In the genomic region with DNA sequence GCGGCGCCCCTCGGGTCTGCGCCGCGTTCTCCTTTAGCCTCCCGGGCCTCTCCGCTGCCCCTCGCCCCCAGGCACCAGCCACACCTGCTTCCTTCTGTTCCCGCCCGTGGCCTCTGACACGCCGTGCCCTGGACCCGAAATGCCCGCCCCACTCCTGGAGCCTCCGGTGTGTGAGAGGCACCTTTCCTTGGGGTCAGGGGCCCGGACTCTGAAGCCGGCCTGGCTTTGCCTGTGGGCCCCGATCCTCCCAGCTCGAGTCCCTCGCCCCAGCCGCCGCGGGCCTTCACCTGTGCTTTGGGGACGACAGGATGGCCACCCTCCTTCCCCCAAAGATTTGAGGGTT, we compare ENCODE assay signal across 9 cellular contexts. TPM values are rescaled to one million over a fixed set of nuclear protein-coding genes. Genes with fewer than 3 reads are reported as not detected.
DNase-seq lines count a peak whose midpoint lies in the region; ATAC-seq and TF ChIP-seq lines count a peak whose summit lies in the region.
"Had no signal": no experiment of that assay in that cellular context is flagged by ENCODE, and none has a peak within 500 bp of the region (broad histone marks: within the 10 kb centered on the region; RNA-seq: fewer than 3 reads in every experiment).

No MANE protein-coding gene starts in this region.

- CTCF ChIA-PET in activated naive CD4-positive, alpha-beta T cell treated with anti-CD3 and anti-CD28 coated beads for 36 hours (lab: Charles Lee) = no interaction called here
- CTCF ChIA-PET in PC-3 (lab: Charles Lee) = no interaction called here

- no peaks in the 10 kb centered on the region for H4K20me1 ChIP-seq in PC-3 (ENCODE audit: low read length)

- H3K4me3 ChIP-seq in PC-3 (ENCODE audit: low read length) (peak overlapping the region; percentile 90), endocrine pancreas (ENCODE audit: control insufficient read depth, insufficient read depth, low read length) (no peak overlapping the region)

- H3K27me3 ChIP-seq in PC-3 (ENCODE audit: low read length) = no peaks in the 10 kb centered on the region
- no peaks in the 10 kb centered on the region for H3K27me3 ChIP-seq in endocrine pancreas (ENCODE audit: control insufficient read depth, insufficient read depth, low read length)

- no peaks in the 10 kb centered on the region for H3K36me3 Mint-ChIP-seq in activated naive CD4-positive, alpha-beta T cell treated with anti-CD3 and anti-CD28 coated beads for 36 hours (ENCODE audit: low read depth)
- H3K36me3 Mint-ChIP-seq in natural killer cell treated with Interleukin-12 subunit alpha and Interleukin-12 subunit beta and Interleukin-15 and Interleukin-18, amount 100 ng/mL, for 72 hours = no peaks in the 10 kb centered on the region

- peak overlapping the region; percentile 73 for H2AFZ ChIP-seq in PC-3 (ENCODE audit: low read length)

- H3K4me1 ChIP-seq in PC-3 (ENCODE audit: insufficient read depth, low read length) (peaks cover 15% of the 10 kb centered on the region), endocrine pancreas (ENCODE audit: control insufficient read depth, insufficient read depth, low read length) (no peaks in the 10 kb centered on the region)

- H3K4me2 ChIP-seq in PC-3 (ENCODE audit: low read length) = peak overlapping the region; percentile 95

- H3K4me3 Mint-ChIP-seq in activated naive CD4-positive, alpha-beta T cell treated with anti-CD3 and anti-CD28 coated beads for 36 hours = peak overlapping the region; percentile 80
- peak overlapping the region; percentile 89 for H3K4me3 Mint-ChIP-seq in natural killer cell treated with Interleukin-12 subunit alpha and Interleukin-12 subunit beta and Interleukin-15 and Interleukin-18, amount 100 ng/mL, for 72 hours

- intact Hi-C loops in activated naive CD4-positive, alpha-beta T cell treated with anti-CD3 and anti-CD28 coated beads for 36 hours (cut with micrococcal nuclease) = loop anchor here (1.0 kb wide), 2 partner anchors 46 to 215 kb away; a partner anchor contains a TSS
- intact Hi-C loops in PC-3 (cut with micrococcal nuclease) = loop anchor here (5.0 kb wide), 1 partner anchor 103 kb away; no protein-coding TSS in a partner anchor

- peaks cover 25% of the 10 kb centered on the region for H3K79me2 ChIP-seq in PC-3 (ENCODE audit: low read length)

- no peaks in the 10 kb centered on the region for H3F3A ChIP-seq in PC-3 (ENCODE audit: low read length, unreplicated experiment)

- TF ChIP-seq CTCF in PC-3 (conservative IDR thresholded peaks at IDR 0.05; ENCODE audit: low read depth, low read length) = no peak

- H3K36me3 ChIP-seq in PC-3 (ENCODE audit: low read depth, low read length) (no peaks in the 10 kb centered on the region), endocrine pancreas (ENCODE audit: control insufficient read depth, insufficient read depth, low read length) (no peaks in the 10 kb centered on the region)

- H3K27ac Mint-ChIP-seq in activated naive CD4-positive, alpha-beta T cell treated with anti-CD3 and anti-CD28 coated beads for 36 hours = peak overlapping the region; percentile 41
- H3K27ac Mint-ChIP-seq in natural killer cell treated with Interleukin-12 subunit alpha and Interleukin-12 subunit beta and Interleukin-15 and Interleukin-18, amount 100 ng/mL, for 72 hours = peak overlapping the region; percentile 84 to 91

- POLR2A ChIA-PET in PC-3 (lab: Charles Lee; ENCODE audit: unreplicated experiment) = interaction anchor here (0.6 kb wide), 2 partner anchors 10 to 17 kb away, joined by 3 to 15 read pairs; a partner anchor contains a TSS

- DNase-seq in activated naive CD4-positive, alpha-beta T cell treated with anti-CD3 and anti-CD28 coated beads for 36 hours = peak; percentile 25
- DNase-seq in activated naive CD4-positive, alpha-beta T cell (lab: John Stamatoyannopoulos, UW) = no peak
- DNase-seq in PC-3 (no peak), NCI-H2107 treated with DMSO at 0.1 percent for 48 hours (lab: John Stamatoyannopoulos, UW; ENCODE audit: unreplicated experiment) (no peak), GDM1 (lab: John Stamatoyannopoulos, UW) (no peak)
- DNase-seq in natural killer cell treated with Interleukin-12 subunit alpha and Interleukin-12 subunit beta and Interleukin-15 and Interleukin-18, amount 100 ng/mL, for 72 hours (ENCODE audit: low spot score) = no peak

- H3K27ac ChIP-seq in PC-3 (ENCODE audit: low read length) = no peak overlapping the region

- ATAC-seq in PC-3 (peak; percentile 5), HG02870 (IDR thresholded peaks at IDR 0.05; ENCODE audit: unreplicated experiment) (no peak)
- ATAC-seq in natural killer cell treated with Interleukin-12 subunit alpha and Interleukin-12 subunit beta and Interleukin-15 and Interleukin-18, amount 100 ng/mL, for 72 hours = peak in 1 of 2 donors; percentile 4

- H3K9me3 ChIP-seq in PC-3 (ENCODE audit: low read length) (no peaks in the 10 kb centered on the region), endocrine pancreas (ENCODE audit: control insufficient read depth, low read length) (no peaks in the 10 kb centered on the region)

- no peaks in the 10 kb centered on the region for H3K27me3 Mint-ChIP-seq in activated naive CD4-positive, alpha-beta T cell treated with anti-CD3 and anti-CD28 coated beads for 36 hours (ENCODE audit: low read depth)
- no peaks in the 10 kb centered on the region for H3K27me3 Mint-ChIP-seq in natural killer cell treated with Interleukin-12 subunit alpha and Interleukin-12 subunit beta and Interleukin-15 and Interleukin-18, amount 100 ng/mL, for 72 hours

- no peaks in the 10 kb centered on the region for H3K9me2 ChIP-seq in PC-3 (replicated peaks; ENCODE audit: low read length)

- BruUV-seq in PC-3 (replicated peaks; lab: Mats Ljungman, UMichigan) = no TSS peak

- H3K4me1 Mint-ChIP-seq in activated naive CD4-positive, alpha-beta T cell treated with anti-CD3 and anti-CD28 coated beads for 36 hours (ENCODE audit: low read depth) = peaks cover 26% of the 10 kb centered on the region
- peaks cover 24 to 27% of the 10 kb centered on the region in 2 donors for H3K4me1 Mint-ChIP-seq in natural killer cell treated with Interleukin-12 subunit alpha and Interleukin-12 subunit beta and Interleukin-15 and Interleukin-18, amount 100 ng/mL, for 72 hours (ENCODE audit: low read depth in 2 of 2)

- no peaks in the 10 kb centered on the region for H3K9me3 Mint-ChIP-seq in activated naive CD4-positive, alpha-beta T cell treated with anti-CD3 and anti-CD28 coated beads for 36 hours
- H3K9me3 Mint-ChIP-seq in natural killer cell treated with Interleukin-12 subunit alpha and Interleukin-12 subunit beta and Interleukin-15 and Interleukin-18, amount 100 ng/mL, for 72 hours = no peaks in the 10 kb centered on the region

- H3K9ac ChIP-seq in PC-3 (ENCODE audit: low read length) (peak overlapping the region; percentile 90), endocrine pancreas (ENCODE audit: control insufficient read depth, insufficient read depth, low read length) (peak overlapping the region; percentile 95)

RNA-seq across cellular contexts. Expression of a gene that starts 0.7 kb away (rescaled TPM):
- total RNA-seq in activated naive CD4-positive, alpha-beta T cell treated with anti-CD3 and anti-CD28 coated beads for 36 hours = 1 to 10 TPM; 6.9 to 8.0 TPM
- total RNA-seq in PC-3 (2014; rRNA removed) = 14.1 and 21.0 TPM in 2 replicates
- 10 to 100 TPM in 1 of 2 donors, 1 to 10 TPM in 1; 8.2 to 10.7 TPM for total RNA-seq in natural killer cell treated with Interleukin-12 subunit alpha and Interleukin-12 subunit beta and Interleukin-15 and Interleukin-18, amount 100 ng/mL, for 72 hours

RNA-seq across cellular contexts. Expression of a gene that starts 12.4 kb away (rescaled TPM):
- total RNA-seq in activated naive CD4-positive, alpha-beta T cell treated with anti-CD3 and anti-CD28 coated beads for 36 hours = not detected
- total RNA-seq in PC-3 (2014; rRNA removed) = not detected in 2 replicates
- under 1 TPM in 1 of 2 donors, not detected in 1; 0.07 TPM for total RNA-seq in natural killer cell treated with Interleukin-12 subunit alpha and Interleukin-12 subunit beta and Interleukin-15 and Interleukin-18, amount 100 ng/mL, for 72 hours
- total RNA-seq: dermis microvascular lymphatic vessel endothelial cell had no signal

RNA-seq across cellular contexts. Expression of a gene that starts 17.1 kb away (rescaled TPM):
- total RNA-seq in activated naive CD4-positive, alpha-beta T cell treated with anti-CD3 and anti-CD28 coated beads for 36 hours = 1 to 10 TPM; 6.1 to 7.2 TPM
- 26.8 and 41.4 TPM in 2 replicates for total RNA-seq in PC-3 (2014; rRNA removed)
- total RNA-seq in natural killer cell treated with Interleukin-12 subunit alpha and Interleukin-12 subunit beta and Interleukin-15 and Interleukin-18, amount 100 ng/mL, for 72 hours = 10 to 100 TPM; 63.7 to 64.2 TPM

RNA-seq across cellular contexts. Expression of a gene that starts 45.9 kb away (rescaled TPM):
- total RNA-seq in activated naive CD4-positive, alpha-beta T cell treated with anti-CD3 and anti-CD28 coated beads for 36 hours = 10 to 100 TPM; 39.7 to 39.8 TPM
- 20.6 and 26.4 TPM in 2 replicates for total RNA-seq in PC-3 (2014; rRNA removed)
- 10 to 100 TPM; 34.6 to 90.2 TPM for total RNA-seq in natural killer cell treated with Interleukin-12 subunit alpha and Interleukin-12 subunit beta and Interleukin-15 and Interleukin-18, amount 100 ng/mL, for 72 hours
